Comparison of ENCODE assay signal across 15 cellular contexts in genomic region chr13:64075543-64076271, GRCh38.
DNase-seq lines count a peak whose midpoint lies in the region; ATAC-seq and TF ChIP-seq lines count a peak whose summit lies in the region.
"Had no signal": no experiment of that assay in that cellular context is flagged by ENCODE, and none has a peak within 500 bp of the region (broad histone marks: within the 10 kb centered on the region; RNA-seq: fewer than 3 reads in every experiment).

No MANE protein-coding gene starts in this region.

- H3K4me3 Mint-ChIP-seq in activated CD4-positive, alpha-beta memory T cell treated with anti-CD3 and anti-CD28 coated beads, Interleukin-2, amount 10 ng/mL, durations not matched to agents 7 days and 5 days, result no peak overlapping the region
- H3K4me3 Mint-ChIP-seq: type B pancreatic cell had no signal

- no peaks in the 10 kb centered on the region for H3K27me3 Mint-ChIP-seq in activated CD4-positive, alpha-beta memory T cell treated with anti-CD3 and anti-CD28 coated beads, Interleukin-2, amount 10 ng/mL, durations not matched to agents 7 days and 5 days
- H3K27me3 Mint-ChIP-seq: type B pancreatic cell had no signal

- peak; percentile 90 for DNase-seq in GF-D8 (lab: John Stamatoyannopoulos, UW)
- DNase-seq in LoVo (ENCODE audit: low spot score), result peak; percentile 48
- DNase-seq in PC-9, result peak; percentile 86 to 88
- DNase-seq in lower lobe of right lung, result no peak
- no peak for DNase-seq in activated CD4-positive, alpha-beta memory T cell treated with anti-CD3 and anti-CD28 coated beads, Interleukin-2, amount 10 ng/mL, durations not matched to agents 7 days and 5 days
- no peak for DNase-seq in Kasumi-1 (lab: John Stamatoyannopoulos, UW)
- DNase-seq in mucosa of gallbladder (ENCODE audit: low spot score), result no peak
- DNase-seq in right atrium auricular region (ENCODE audit: low spot score), result no peak
- DNase-seq: activated T-cell treated with anti-CD3 and anti-CD28 coated beads for 4 hours, head of caudate nucleus, kidney glomerular epithelial cell, NCI-H2107, PC-3 had no signal

- H3K4me2 ChIP-seq in PC-9, result peak overlapping the region; percentile 99

- H3K9me3 Mint-ChIP-seq in activated CD4-positive, alpha-beta memory T cell treated with anti-CD3 and anti-CD28 coated beads, Interleukin-2, amount 10 ng/mL, durations not matched to agents 7 days and 5 days, result peaks cover 6% of the 10 kb centered on the region
- H3K9me3 Mint-ChIP-seq: type B pancreatic cell had no signal

- H3K4me1 ChIP-seq in PC-9 (replicated peaks; ENCODE audit: insufficient read depth) (peaks cover 24% of the 10 kb centered on the region), lower lobe of right lung (no peaks in the 10 kb centered on the region), right atrium auricular region (no peaks in the 10 kb centered on the region)

- H3K36me3 ChIP-seq in PC-9 (ENCODE audit: low read depth) (no peaks in the 10 kb centered on the region), lower lobe of right lung (no peaks in the 10 kb centered on the region), right atrium auricular region (no peaks in the 10 kb centered on the region)

- H3K4me3 ChIP-seq in PC-9 (peak overlapping the region; percentile 96), lower lobe of right lung (no peak overlapping the region), right atrium auricular region (no peak overlapping the region)

- intact Hi-C loops in PC-9 (cut with micrococcal nuclease; ENCODE audit: unreplicated experiment), result no loop called here
- intact Hi-C loops in lower lobe of right lung (cut with DNase I), result no loop called here

- H3K27ac ChIP-seq in PC-9 (peak overlapping the region; percentile 69), lower lobe of right lung (no peak overlapping the region), right atrium auricular region (no peak overlapping the region)
- H3K27ac ChIP-seq: epithelial cell of prostate had no signal

- H3K27me3 ChIP-seq in PC-9 (ENCODE audit: insufficient read depth, low read depth), result no peaks in the 10 kb centered on the region
- no peaks in the 10 kb centered on the region for H3K27me3 ChIP-seq in lower lobe of right lung (ENCODE audit: low read depth)
- no peaks in the 10 kb centered on the region for H3K27me3 ChIP-seq in right atrium auricular region

- H4K20me1 ChIP-seq in PC-9 (ENCODE audit: insufficient read depth), result no peaks in the 10 kb centered on the region

- TF ChIP-seq CTCF in PC-9 (conservative IDR thresholded peaks at IDR 0.05) (no peak), lower lobe of right lung (IDR thresholded peaks at IDR 0.05) (no peak), right atrium auricular region (IDR thresholded peaks at IDR 0.05) (no peak)

- H2AFZ ChIP-seq in PC-9, result peak overlapping the region; percentile 97

- no peaks in the 10 kb centered on the region for H3K36me3 Mint-ChIP-seq in activated CD4-positive, alpha-beta memory T cell treated with anti-CD3 and anti-CD28 coated beads, Interleukin-2, amount 10 ng/mL, durations not matched to agents 7 days and 5 days (ENCODE audit: low read depth)
- H3K36me3 Mint-ChIP-seq: type B pancreatic cell had no signal

- no peaks in the 10 kb centered on the region for H3K9me2 ChIP-seq in PC-9 (ENCODE audit: insufficient read depth)

- no TSS peak for BruUV-seq in PC-9 (replicated peaks; lab: Mats Ljungman, UMichigan)

- POLR2A ChIA-PET in PC-9 (lab: Charles Lee; ENCODE audit: unreplicated experiment), result interaction anchor here (0.6 to 0.8 kb wide), 2 partner anchors 66 to 765 kb away, joined by 4 read pairs; no protein-coding TSS in a partner anchor
- POLR2A ChIA-PET in activated CD4-positive, alpha-beta memory T cell treated with anti-CD3 and anti-CD28 coated beads, Interleukin-2, amount 10 ng/mL, durations not matched to agents 7 days and 5 days (lab: Charles Lee), result no interaction called here

- H3K79me2 ChIP-seq in PC-9 (ENCODE audit: low read depth), result peaks cover 33% of the 10 kb centered on the region

- peaks cover 5% of the 10 kb centered on the region; the same call in 1 of the 2 replicates for H3F3A ChIP-seq in PC-9 (ENCODE audit: insufficient read depth, low read depth)

- no peak overlapping the region for H3K27ac Mint-ChIP-seq in activated CD4-positive, alpha-beta memory T cell treated with anti-CD3 and anti-CD28 coated beads, Interleukin-2, amount 10 ng/mL, durations not matched to agents 7 days and 5 days
- H3K27ac Mint-ChIP-seq: type B pancreatic cell had no signal

- peak; percentile 14 to 27 for ATAC-seq in lower lobe of right lung

- H3K4me1 Mint-ChIP-seq in activated CD4-positive, alpha-beta memory T cell treated with anti-CD3 and anti-CD28 coated beads, Interleukin-2, amount 10 ng/mL, durations not matched to agents 7 days and 5 days, result no peaks in the 10 kb centered on the region

- H3K9me3 ChIP-seq in PC-9 (ENCODE audit: insufficient read depth, low read depth) (no peaks in the 10 kb centered on the region), lower lobe of right lung (no peaks in the 10 kb centered on the region), right atrium auricular region (no peaks in the 10 kb centered on the region)

- CTCF ChIA-PET in PC-9 (lab: Charles Lee), result no interaction called here
- CTCF ChIA-PET in activated CD4-positive, alpha-beta memory T cell treated with anti-CD3 and anti-CD28 coated beads, Interleukin-2, amount 10 ng/mL, durations not matched to agents 7 days and 5 days (lab: Charles Lee), result no interaction called here

Comparison
In these comparisons a context has a peak if more than half of its experiments do, and no peak if none do; other contexts are left out.
1. DNase-seq: peak in GF-D8 (single experiment), LoVo (single experiment) and PC-9 (2 of 2); none in lower lobe of right lung (single experiment), activated CD4-positive, alpha-beta memory T cell treated with anti-CD3 and anti-CD28 coated beads, Interleukin-2, amount 10 ng/mL, durations not matched to agents 7 days and 5 days (single experiment), Kasumi-1 (0 of 2), mucosa of gallbladder (single experiment) and right atrium auricular region (single experiment).